13 cellular contexts compared by ENCODE assay signal in the genomic region with DNA sequence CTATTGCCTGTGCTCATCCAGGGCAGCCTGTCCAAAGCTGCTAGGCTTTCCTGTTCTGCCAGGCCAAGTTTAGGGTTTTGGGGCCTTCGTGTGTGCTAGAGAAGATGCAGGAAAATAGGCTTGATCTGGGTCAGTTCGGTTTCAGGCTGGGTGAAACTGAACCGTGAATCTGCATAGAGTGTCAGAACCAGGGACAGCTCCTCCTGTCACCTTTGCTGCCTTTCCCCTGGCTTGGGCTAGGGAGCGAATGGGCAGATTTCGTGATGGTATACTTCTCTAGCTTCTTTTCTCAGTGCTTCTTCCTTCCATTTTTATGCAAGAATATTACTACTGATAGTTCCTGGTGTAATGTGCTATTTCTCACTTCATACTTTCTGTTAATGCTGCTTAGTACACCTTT. TPM values are rescaled to one million over a fixed set of nuclear protein-coding genes. Genes with fewer than 3 reads are reported as not detected.
DNase-seq lines count a peak whose midpoint lies in the region; TF ChIP-seq lines count a peak whose summit lies in the region.
"Had no signal": no experiment of that assay in that cellular context is flagged by ENCODE, and none has a peak within 500 bp of the region (broad histone marks: within the 10 kb centered on the region; RNA-seq: fewer than 3 reads in every experiment).

No MANE protein-coding gene starts in this region.

- peaks cover 9% of the 10 kb centered on the region for H3K27me3 Mint-ChIP-seq in activated naive CD4-positive, alpha-beta T cell treated with anti-CD3 and anti-CD28 coated beads, Interleukin-2, amount 10 ng/mL, durations not matched to agents 7 days and 5 days

- TF ChIP-seq CTCF in fibroblast of pulmonary artery (IDR thresholded peaks at IDR 0.05; ENCODE audit: low read length, missing control alignments) (no peak), testis (IDR thresholded peaks at IDR 0.05) (no peak)

- H3K4me3 Mint-ChIP-seq in activated naive CD4-positive, alpha-beta T cell treated with anti-CD3 and anti-CD28 coated beads, Interleukin-2, amount 10 ng/mL, durations not matched to agents 7 days and 5 days: no peak overlapping the region

- no peaks in the 10 kb centered on the region for H3K36me3 Mint-ChIP-seq in activated naive CD4-positive, alpha-beta T cell treated with anti-CD3 and anti-CD28 coated beads, Interleukin-2, amount 10 ng/mL, durations not matched to agents 7 days and 5 days

- H3K36me3 ChIP-seq in SJCRH30 (no peaks in the 10 kb centered on the region), testis (ENCODE audit: low read depth, missing control alignments) (no peaks in the 10 kb centered on the region)
- H3K36me3 ChIP-seq: SJSA1 had no signal

- CTCF ChIA-PET in activated naive CD4-positive, alpha-beta T cell treated with anti-CD3 and anti-CD28 coated beads, Interleukin-2, amount 10 ng/mL, durations not matched to agents 7 days and 5 days (lab: Charles Lee): no interaction called here

- H3K4me3 ChIP-seq in SJCRH30 (no peak overlapping the region), fibroblast of pulmonary artery (replicated peaks; ENCODE audit: low read depth, low read length) (no peak overlapping the region), testis (no peak overlapping the region)
- H3K4me3 ChIP-seq: SJSA1 had no signal

- intact Hi-C loops in testis (cut with DNase I; ENCODE audit: low total_unique reads): no loop called here

- H3K9me3 ChIP-seq in SJCRH30 (replicated peaks) (no peaks in the 10 kb centered on the region), testis (no peaks in the 10 kb centered on the region)
- H3K9me3 ChIP-seq: SJSA1 had no signal

- H3K4me1 ChIP-seq in SJCRH30 (no peaks in the 10 kb centered on the region), testis (no peaks in the 10 kb centered on the region)
- H3K4me1 ChIP-seq: SJSA1 had no signal

- peaks cover 8% of the 10 kb centered on the region for H3K4me1 Mint-ChIP-seq in activated naive CD4-positive, alpha-beta T cell treated with anti-CD3 and anti-CD28 coated beads, Interleukin-2, amount 10 ng/mL, durations not matched to agents 7 days and 5 days

- H3K9me3 Mint-ChIP-seq in activated naive CD4-positive, alpha-beta T cell treated with anti-CD3 and anti-CD28 coated beads, Interleukin-2, amount 10 ng/mL, durations not matched to agents 7 days and 5 days: no peaks in the 10 kb centered on the region

- H3K27me3 ChIP-seq in SJCRH30 (no peaks in the 10 kb centered on the region), testis (no peaks in the 10 kb centered on the region)
- H3K27me3 ChIP-seq: SJSA1 had no signal

- 53% methylated on average over 5 of the region's 5 CpGs for WGBS in testis, 2 donors

- DNase-seq in activated naive CD4-positive, alpha-beta T cell treated with anti-CD3 and anti-CD28 coated beads, Interleukin-2, amount 10 ng/mL, durations not matched to agents 7 days and 5 days: peak; percentile 49
- DNase-seq in activated naive CD4-positive, alpha-beta T cell (lab: John Stamatoyannopoulos, UW): no peak
- DNase-seq in SJCRH30: peak; percentile 21 to 61
- peak; percentile 51 for DNase-seq in fibroblast of pulmonary artery (ENCODE audit: low read depth)
- DNase-seq in testis: peak; percentile 29
- DNase-seq in SW480 (ENCODE audit: low spot score): no peak
- DNase-seq in pons (ENCODE audit: low spot score): no peak
- DNase-seq in activated effector memory CD4-positive, alpha-beta T cell treated with anti-CD3 and anti-CD28 coated beads, Interleukin-2, amount 50 U/mL, for 16 hours: no peak
- DNase-seq: activated CD4-positive, CD25-positive, alpha-beta regulatory T cell; Calu3; NCI-H1436; NCI-H526 had no signal

- no peak for TF ChIP-seq POLR2A in testis (IDR thresholded peaks at IDR 0.05)

- H3K27ac Mint-ChIP-seq in activated naive CD4-positive, alpha-beta T cell treated with anti-CD3 and anti-CD28 coated beads, Interleukin-2, amount 10 ng/mL, durations not matched to agents 7 days and 5 days: no peak overlapping the region

- H3K27ac ChIP-seq in SJCRH30 (no peak overlapping the region), testis (no peak overlapping the region)
- H3K27ac ChIP-seq: SJSA1 had no signal

RNA-seq across cellular contexts. Expression of a gene that starts 6.0 kb away (rescaled TPM):
- 33.3 and 35.1 TPM in 2 replicates for total RNA-seq in SJCRH30 (2014; rRNA removed; shearing (Covaris generic))
- total RNA-seq in testis: 10 to 100 TPM; 32.3 to 41.9 TPM
- 11.5 TPM for polyA plus RNA-seq in testis (ENCODE audit: insufficient read depth, low read depth, low replicate concordance)

RNA-seq across cellular contexts. Expression of a gene that starts 53.9 kb away (rescaled TPM):
- total RNA-seq in SJCRH30 (2014; rRNA removed; shearing (Covaris generic)): 30.4 and 36.4 TPM in 2 replicates
- 10 to 100 TPM; 42.6 to 47.2 TPM for total RNA-seq in testis
- polyA plus RNA-seq in testis (ENCODE audit: insufficient read depth, low read depth, low replicate concordance): 22.4 TPM

Comparison
In these comparisons a context has a peak if more than half of its experiments do, and no peak if none do; other contexts are left out.
1. DNase-seq: peak in activated naive CD4-positive, alpha-beta T cell treated with anti-CD3 and anti-CD28 coated beads, Interleukin-2, amount 10 ng/mL, durations not matched to agents 7 days and 5 days (single experiment), SJCRH30 (2 of 2), fibroblast of pulmonary artery (single experiment) and testis (single experiment); none in activated naive CD4-positive, alpha-beta T cell (0 of 4), SW480 (single experiment), pons (single experiment) and activated effector memory CD4-positive, alpha-beta T cell treated with anti-CD3 and anti-CD28 coated beads, Interleukin-2, amount 50 U/mL, for 16 hours (single experiment).